Comparison of ENCODE assay signal across 12 cellular contexts in genomic region chr4:120801171-120801758, GRCh38.
DNase-seq lines count a peak whose midpoint lies in the region; ATAC-seq and TF ChIP-seq lines count a peak whose summit lies in the region.
"Had no signal": no experiment of that assay in that cellular context is flagged by ENCODE, and none has a peak within 500 bp of the region (broad histone marks: within the 10 kb centered on the region; RNA-seq: fewer than 3 reads in every experiment).

No MANE protein-coding gene starts in this region.

- TF ChIP-seq CTCF in cardiac fibroblast (IDR thresholded peaks at IDR 0.05; ENCODE audit: low read depth, low read length) = no peak

- DNase-seq in HT1080 (ENCODE audit: low read depth) (peak; percentile 42), cardiac fibroblast (ENCODE audit: low read depth in 2 of 2) (peak; percentile 68 to 78), inferior parietal cortex (ENCODE audit: extremely low spot score) (peak; percentile 45), stromal cell of bone marrow (ENCODE audit: low read depth) (peak; percentile 69), T1000 (lab: John Stamatoyannopoulos, UW) (no peak)
- no peak for DNase-seq in activated T-cell treated with anti-CD3 and anti-CD28 coated beads, Interleukin-2, amount 50 U/mL, for 4 hours
- DNase-seq: activated CD4-positive, alpha-beta memory T cell treated with anti-CD3 and anti-CD28 coated beads for 36 hours; DND-41 had no signal

- H3K4me3 Mint-ChIP-seq in activated T-cell treated with anti-CD3 and anti-CD28 coated beads, Interleukin-2, amount 50 U/mL, for 4 hours = no peak overlapping the region
- H3K4me3 Mint-ChIP-seq: activated CD4-positive, alpha-beta memory T cell treated with anti-CD3 and anti-CD28 coated beads for 36 hours; brain had no signal

- H3K9me3 Mint-ChIP-seq in activated T-cell treated with anti-CD3 and anti-CD28 coated beads, Interleukin-2, amount 50 U/mL, for 4 hours = no peaks in the 10 kb centered on the region

- ATAC-seq in GM21737 (IDR thresholded peaks at IDR 0.05; ENCODE audit: unreplicated experiment) = no peak
- no peak for ATAC-seq in activated T-cell treated with anti-CD3 and anti-CD28 coated beads, Interleukin-2, amount 50 U/mL, for 4 hours
- ATAC-seq: HepG2 had no signal

- H3K27me3 Mint-ChIP-seq in activated T-cell treated with anti-CD3 and anti-CD28 coated beads, Interleukin-2, amount 50 U/mL, for 4 hours (ENCODE audit: low read depth) = no peaks in the 10 kb centered on the region
- H3K27me3 Mint-ChIP-seq: brain had no signal

- H3K4me3 ChIP-seq in cardiac fibroblast (replicated peaks in 1 of 2; ENCODE audit: low read depth in 2 of 2, low read length in 2 of 2) = no peak overlapping the region
- H3K4me3 ChIP-seq: SK-N-MC had no signal

- no peaks in the 10 kb centered on the region for H3K36me3 Mint-ChIP-seq in activated T-cell treated with anti-CD3 and anti-CD28 coated beads, Interleukin-2, amount 50 U/mL, for 4 hours (ENCODE audit: insufficient read depth)
- H3K36me3 Mint-ChIP-seq: activated CD4-positive, alpha-beta memory T cell treated with anti-CD3 and anti-CD28 coated beads for 36 hours had no signal

- no peaks in the 10 kb centered on the region for H3K4me1 Mint-ChIP-seq in activated T-cell treated with anti-CD3 and anti-CD28 coated beads, Interleukin-2, amount 50 U/mL, for 4 hours (ENCODE audit: low read depth)

Comparison
In these comparisons a context has a peak if more than half of its experiments do, and no peak if none do; other contexts are left out.
1. DNase-seq: peak in HT1080 (single experiment), cardiac fibroblast (2 of 2), inferior parietal cortex (single experiment) and stromal cell of bone marrow (single experiment); none in T1000 (single experiment) and activated T-cell treated with anti-CD3 and anti-CD28 coated beads, Interleukin-2, amount 50 U/mL, for 4 hours (single experiment).